15 cellular contexts compared by ENCODE assay signal in the genomic region with DNA sequence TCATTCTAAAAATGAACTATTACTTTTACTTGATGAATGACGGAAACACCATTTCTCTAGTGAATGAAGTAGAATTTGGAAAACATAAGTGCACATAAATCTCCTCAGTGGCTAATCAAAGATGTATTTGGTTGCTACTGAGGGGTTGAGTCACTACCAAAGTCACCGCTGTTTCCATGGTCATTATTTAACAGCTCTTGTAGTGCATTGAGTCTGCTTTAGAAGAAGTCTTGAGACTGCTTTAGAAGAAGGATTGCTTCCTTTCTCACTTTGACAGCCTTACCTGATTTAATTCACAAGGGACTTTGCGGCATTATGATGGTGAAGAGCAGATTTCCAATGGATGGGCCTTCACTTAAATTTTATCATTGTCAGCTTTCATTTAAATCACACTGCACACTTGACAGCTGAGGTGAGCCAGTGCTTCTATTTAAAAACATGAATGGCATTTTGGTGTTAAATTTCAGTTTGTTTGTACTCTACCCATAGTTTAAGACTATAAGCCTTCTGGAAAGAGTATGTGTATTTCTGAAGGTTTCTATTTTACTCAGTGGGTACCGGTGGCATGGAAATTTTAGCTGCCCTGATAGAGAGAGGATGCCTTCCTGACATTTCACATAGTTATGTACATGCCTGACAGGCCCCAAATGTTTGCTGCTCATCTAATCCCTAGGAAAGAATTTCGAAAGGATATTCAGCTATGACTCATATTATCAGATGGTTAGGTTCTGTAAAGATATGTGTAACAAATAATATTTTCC. TPM values are rescaled to one million over a fixed set of nuclear protein-coding genes. Genes with fewer than 3 reads are reported as not detected.
A peak's percentile ranks its signal among the peaks of the same experiment; 100 is the strongest.
DNase-seq lines count a peak whose midpoint lies in the region; ATAC-seq, FAIRE-seq and TF ChIP-seq lines count a peak whose summit lies in the region.
"Had no signal": no experiment of that assay in that cellular context is flagged by ENCODE, and none has a peak within 500 bp of the region (broad histone marks: within the 10 kb centered on the region; RNA-seq: fewer than 3 reads in every experiment).

No MANE protein-coding gene starts in this region.

- H3K9me3 ChIP-seq in A549, result no peaks in the 10 kb centered on the region
- no peaks in the 10 kb centered on the region for H3K9me3 ChIP-seq in astrocyte (ENCODE audit: insufficient read depth, low read depth, low read length)
- no peaks in the 10 kb centered on the region for H3K9me3 ChIP-seq in pancreas
- no peaks in the 10 kb centered on the region for H3K9me3 ChIP-seq in mucosa of descending colon
- no peaks in the 10 kb centered on the region for H3K9me3 ChIP-seq in Caco-2
- H3K9me3 ChIP-seq: BE2C had no signal

- no peaks in the 10 kb centered on the region for H4K20me1 ChIP-seq in astrocyte (ENCODE audit: insufficient read depth, low read length)

- BruUV-seq in Caco-2 (replicated peaks; lab: Mats Ljungman, UMichigan), result no TSS peak

- POLR2A ChIA-PET in A549 (lab: Yijun Ruan, JAX), result no interaction called here
- POLR2A ChIA-PET in Caco-2 (lab: Charles Lee), result no interaction called here

- H3K4me1 Mint-ChIP-seq in astrocyte (ENCODE audit: low read depth, unreplicated experiment) (peaks cover 14% of the 10 kb centered on the region), Caco-2 (ENCODE audit: low read depth, unreplicated experiment) (no peaks in the 10 kb centered on the region)
- H3K4me1 Mint-ChIP-seq: activated CD4-positive, alpha-beta T cell treated with anti-CD3 and anti-CD28 coated beads, Interleukin-2, amount 10 ng/mL, durations not matched to agents 7 days and 5 days; immature natural killer cell; naive thymus-derived CD4-positive, alpha-beta T cell had no signal

- intact Hi-C loops in lower leg skin (cut with DNase I; ENCODE audit: low total_unique reads) (no loop called here), pancreas (cut with DNase I) (no loop called here), mucosa of descending colon (cut with DNase I, micrococcal nuclease) (no loop called here), Caco-2 (cut with micrococcal nuclease; ENCODE audit: unreplicated experiment) (no loop called here)

- H3K36me3 ChIP-seq in astrocyte (ENCODE audit: insufficient read depth, low read length) (no peaks in the 10 kb centered on the region), pancreas (no peaks in the 10 kb centered on the region), mucosa of descending colon (ENCODE audit: low read depth) (no peaks in the 10 kb centered on the region), Caco-2 (ENCODE audit: control insufficient read depth, insufficient read depth, low read length) (no peaks in the 10 kb centered on the region)
- H3K36me3 ChIP-seq: BE2C had no signal

- 62% methylated on average over 5 of the region's 5 CpGs for WGBS in A549 (ENCODE audit: missing lambda C conversion rate)
- WGBS in lower leg skin, 2 donors, result 78 to 84% methylated on average over 5 of the region's 5 CpGs
- WGBS in pancreas, 2 donors, result 78 to 79% methylated on average over 5 of the region's 5 CpGs

- TF ChIP-seq CTCF in A549 (IDR thresholded peaks at IDR 0.05) (no peak), astrocyte (IDR thresholded peaks at IDR 0.05; ENCODE audit: insufficient read depth, low read depth, low read length) (no peak), lower leg skin (IDR thresholded peaks at IDR 0.05) (no peak), pancreas (IDR thresholded peaks at IDR 0.05) (no peak), mucosa of descending colon (IDR thresholded peaks at IDR 0.05) (no peak), Caco-2 (IDR thresholded peaks at IDR 0.05; ENCODE audit: insufficient read depth in 1 of 2, low read depth in 1 of 2, low read length in 1 of 2, severe bottlenecking in 1 of 2, unreplicated experiment in 1 of 2) (no peak)

- no peak for TF ChIP-seq RAD21 in A549 (conservative IDR thresholded peaks at IDR 0.05 in 1 of 2, IDR thresholded peaks at IDR 0.05 in 1 of 2)

- FAIRE-seq in A549 (lab: Jason Lieb, UNC) (no peak), astrocyte (lab: Jason Lieb, UNC) (peak; percentile 45), pancreas (lab: Jason Lieb, UNC) (no peak)

- peak overlapping the region; percentile 21 for H3K9ac ChIP-seq in astrocyte (ENCODE audit: low read length)

- H3K9me3 Mint-ChIP-seq in astrocyte (ENCODE audit: unreplicated experiment) (no peaks in the 10 kb centered on the region), Caco-2 (ENCODE audit: unreplicated experiment) (no peaks in the 10 kb centered on the region)
- H3K9me3 Mint-ChIP-seq: activated CD4-positive, alpha-beta T cell treated with anti-CD3 and anti-CD28 coated beads, Interleukin-2, amount 10 ng/mL, durations not matched to agents 7 days and 5 days; activated T-helper 1 cell treated with anti-CD3 and anti-CD28 coated beads, Interleukin-12 subunit alpha, Interleukin-12 subunit beta, Interleukin-2, Interleukin-4 antibody, amounts not matched to agents 30 ng/mL and 10 ng/mL and 1 ng/mL, durations not matched to agents 14 hours and 24 hours and 36 hours; immature natural killer cell; naive thymus-derived CD4-positive, alpha-beta T cell had no signal

- H3K27me3 ChIP-seq in astrocyte (ENCODE audit: insufficient read depth, low read length) (no peaks in the 10 kb centered on the region), pancreas (no peaks in the 10 kb centered on the region), Caco-2 (replicated peaks; ENCODE audit: control insufficient read depth, insufficient read depth, low read length) (no peaks in the 10 kb centered on the region)
- H3K27me3 ChIP-seq: BE2C had no signal

- H3K4me3 ChIP-seq in A549 (no peak overlapping the region), astrocyte (ENCODE audit: insufficient read depth, low read depth, low read length) (no peak overlapping the region), lower leg skin (ENCODE audit: low read depth, poor library complexity, severe bottlenecking) (no peak overlapping the region), pancreas (no peak overlapping the region), mucosa of descending colon (no peak overlapping the region), Caco-2 (ENCODE audit: low read depth, low read length) (no peak overlapping the region)

- H3K27ac ChIP-seq in A549 (no peak overlapping the region), astrocyte (ENCODE audit: low read depth, low read length) (peak overlapping the region; percentile 20), pancreas (no peak overlapping the region)

- H3K4me3 Mint-ChIP-seq in astrocyte (ENCODE audit: unreplicated experiment) (no peak overlapping the region), Caco-2 (ENCODE audit: unreplicated experiment) (no peak overlapping the region)
- H3K4me3 Mint-ChIP-seq: activated CD4-positive, alpha-beta T cell treated with anti-CD3 and anti-CD28 coated beads, Interleukin-2, amount 10 ng/mL, durations not matched to agents 7 days and 5 days; activated T-helper 1 cell treated with anti-CD3 and anti-CD28 coated beads, Interleukin-12 subunit alpha, Interleukin-12 subunit beta, Interleukin-2, Interleukin-4 antibody, amounts not matched to agents 30 ng/mL and 10 ng/mL and 1 ng/mL, durations not matched to agents 14 hours and 24 hours and 36 hours; immature natural killer cell; naive thymus-derived CD4-positive, alpha-beta T cell had no signal

- TF ChIP-seq POLR2A in A549 (IDR thresholded peaks at IDR 0.05; ENCODE audit: low read length), result no peak
- TF ChIP-seq POLR2A in lower leg skin (IDR thresholded peaks at IDR 0.05), result no peak

- no peak overlapping the region for H2AFZ ChIP-seq in astrocyte (ENCODE audit: low read depth, low read length)

- H3K4me2 ChIP-seq in A549 (peak overlapping the region; percentile 45), astrocyte (ENCODE audit: low read length) (peak overlapping the region; percentile 22)

- H3K27me3 Mint-ChIP-seq in astrocyte (ENCODE audit: low read depth, unreplicated experiment) (no peaks in the 10 kb centered on the region), Caco-2 (ENCODE audit: insufficient read depth, unreplicated experiment) (no peaks in the 10 kb centered on the region)

- peaks cover 11% of the 10 kb centered on the region; the same call in 2 of the 3 replicates for H3K4me1 ChIP-seq in A549
- H3K4me1 ChIP-seq in astrocyte (ENCODE audit: insufficient read depth, low read length), result peaks cover 11% of the 10 kb centered on the region
- H3K4me1 ChIP-seq in pancreas, result no peaks in the 10 kb centered on the region
- H3K4me1 ChIP-seq in mucosa of descending colon (ENCODE audit: low read depth), result no peaks in the 10 kb centered on the region
- H3K4me1 ChIP-seq in Caco-2, result no peaks in the 10 kb centered on the region
- H3K4me1 ChIP-seq: BE2C had no signal

- CTCF ChIA-PET in A549 (lab: Yijun Ruan, JAX) (interaction anchor here (1.2 kb wide), 1 partner anchor 18 kb away, joined by 3 read pairs; no protein-coding TSS in a partner anchor), Caco-2 (lab: Charles Lee) (no interaction called here)

- peak in 1 of 2 experiments; percentile 48; a peak in 2 of 6 replicates for ATAC-seq in A549
- no peak for ATAC-seq in pancreas
- ATAC-seq in mucosa of descending colon, result no peak
- ATAC-seq: naive thymus-derived CD4-positive, alpha-beta T cell had no signal

- H3K27ac Mint-ChIP-seq in astrocyte (ENCODE audit: unreplicated experiment) (no peak overlapping the region), Caco-2 (ENCODE audit: unreplicated experiment) (no peak overlapping the region)
- H3K27ac Mint-ChIP-seq: activated CD4-positive, alpha-beta T cell treated with anti-CD3 and anti-CD28 coated beads, Interleukin-2, amount 10 ng/mL, durations not matched to agents 7 days and 5 days; activated T-helper 1 cell treated with anti-CD3 and anti-CD28 coated beads, Interleukin-12 subunit alpha, Interleukin-12 subunit beta, Interleukin-2, Interleukin-4 antibody, amounts not matched to agents 30 ng/mL and 10 ng/mL and 1 ng/mL, durations not matched to agents 14 hours and 24 hours and 36 hours; immature natural killer cell; naive thymus-derived CD4-positive, alpha-beta T cell had no signal

- no peak for DNase-seq in A549 (ENCODE audit: low read depth in 1 of 2, low spot score in 1 of 2)
- DNase-seq in HCEC 1CT, result peak; percentile 84
- DNase-seq in astrocyte (ENCODE audit: low read depth), result peak; percentile 58
- DNase-seq in hepatic stellate cell (ENCODE audit: low spot score), result peak; percentile 29
- DNase-seq in lower leg skin (ENCODE audit: low spot score in 2 of 2), result no peak
- DNase-seq in pancreas, result no peak
- DNase-seq in mucosa of descending colon, result no peak
- DNase-seq in Caco-2, result no peak
- DNase-seq: activated CD4-positive, alpha-beta T cell treated with anti-CD3 and anti-CD28 coated beads, Interleukin-2, amount 10 ng/mL, durations not matched to agents 7 days and 5 days; BE2C; caudate nucleus; immature natural killer cell; naive thymus-derived CD4-positive, alpha-beta T cell; T-helper 2 cell had no signal

- H3K79me2 ChIP-seq in astrocyte (ENCODE audit: insufficient read depth, low read length), result no peaks in the 10 kb centered on the region

- H3K36me3 Mint-ChIP-seq in astrocyte (ENCODE audit: low read depth, unreplicated experiment), result no peaks in the 10 kb centered on the region
- H3K36me3 Mint-ChIP-seq in Caco-2 (ENCODE audit: insufficient read depth, unreplicated experiment), result no peaks in the 10 kb centered on the region
- H3K36me3 Mint-ChIP-seq: immature natural killer cell; naive thymus-derived CD4-positive, alpha-beta T cell had no signal

- no peak for TF ChIP-seq EP300 in A549 (IDR thresholded peaks at IDR 0.05)

RNA-seq across cellular contexts. Expression of a gene that starts 9.5 kb away (rescaled TPM):
- polyA plus RNA-seq in A549 (2011; rRNA removed) (not detected in 2 replicates), A549 (2017; fragmentation: RNase III; extraction: RNeasy Plus Mini Kit Qiagen cat#74134 plus additional on column Dnase treatment) (not detected in 3 replicates), pancreas (under 1 TPM; 0.08 to 0.38 TPM)
- polyA plus RNA-seq in A549 (2012; cell fraction: cytosol; rRNA removed), result not detected in 2 replicates
- polyA plus RNA-seq in A549 (2012; cell fraction: nucleus; rRNA removed), result not detected in 2 replicates
- polyA minus RNA-seq in A549 (2011; rRNA and poly(A)+ RNA removed), result 0.08 TPM in 1 of 2 replicates, not detected in the other
- total RNA-seq in astrocyte (0.43 and 0.65 TPM in 2 replicates), lower leg skin (under 1 TPM in 1 of 4 donors, not detected in 3; 0.07 TPM), pancreas (not detected), mucosa of descending colon (10 to 100 TPM in 1 of 3 donors, under 1 TPM in 2; 0.75 to 13.2 (median 0.96) TPM), Caco-2 (2022) (not detected in 2 replicates)
- total RNA-seq: activated CD4-positive, alpha-beta T cell treated with anti-CD3 and anti-CD28 coated beads, Interleukin-2, amount 10 ng/mL, durations not matched to agents 7 days and 5 days; activated T-helper 1 cell treated with anti-CD3 and anti-CD28 coated beads, Interleukin-12 subunit alpha, Interleukin-12 subunit beta, Interleukin-2, Interleukin-4 antibody, amounts not matched to agents 30 ng/mL and 10 ng/mL and 1 ng/mL, durations not matched to agents 14 hours and 24 hours and 36 hours; naive thymus-derived CD4-positive, alpha-beta T cell had no signal
- polyA plus RNA-seq: immature natural killer cell; naive thymus-derived CD4-positive, alpha-beta T cell had no signal

Comparison
In these comparisons a context has a peak if more than half of its experiments do, and no peak if none do; other contexts are left out.
1. DNase-seq: peak in HCEC 1CT (single experiment), astrocyte (single experiment) and hepatic stellate cell (single experiment); none in A549 (0 of 2), lower leg skin (0 of 2), pancreas (0 of 6), mucosa of descending colon (0 of 3) and Caco-2 (0 of 2).